Comparison of ENCODE assay signal across 16 cellular contexts in the genomic region with DNA sequence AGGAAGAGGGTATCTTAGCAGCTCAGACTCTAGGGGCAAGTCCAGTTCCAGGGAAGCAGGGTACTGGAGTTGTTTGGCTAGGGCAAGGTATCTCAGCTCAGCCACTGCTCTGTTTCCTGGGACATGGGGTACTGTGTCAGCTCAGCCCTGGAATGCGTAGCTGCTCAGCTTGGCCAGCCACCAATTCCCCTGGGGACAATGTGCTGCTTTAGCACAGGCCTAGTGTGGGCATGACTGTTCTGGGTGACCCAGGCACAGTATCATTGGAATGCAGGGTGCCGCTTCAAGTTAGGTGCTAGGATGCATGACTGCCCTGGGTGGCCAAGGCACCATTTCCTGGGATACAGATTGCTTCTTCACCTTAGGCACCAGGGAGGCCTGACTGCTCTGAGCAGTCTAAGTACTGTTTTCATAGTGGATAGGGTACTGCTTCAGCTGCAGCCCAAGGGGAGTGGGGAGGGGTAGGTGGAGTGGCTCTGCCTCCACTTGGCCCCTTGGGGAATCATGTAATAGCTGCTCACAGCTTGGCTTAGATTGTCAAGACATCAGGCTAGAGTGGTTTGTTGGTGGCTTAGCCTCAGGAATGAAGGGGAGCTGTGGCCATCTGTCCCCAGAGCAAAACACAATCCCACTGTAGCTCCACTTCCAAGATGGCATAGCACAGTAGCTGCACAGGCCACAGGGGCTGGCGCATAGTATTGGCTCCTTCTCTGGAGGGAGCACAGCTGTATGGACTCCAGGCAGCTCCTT. TPM values are rescaled to one million over a fixed set of nuclear protein-coding genes. Genes with fewer than 3 reads are reported as not detected.
DNase-seq lines count a peak whose midpoint lies in the region; ATAC-seq and TF ChIP-seq lines count a peak whose summit lies in the region.
"Had no signal": no experiment of that assay in that cellular context is flagged by ENCODE, and none has a peak within 500 bp of the region (broad histone marks: within the 10 kb centered on the region; RNA-seq: fewer than 3 reads in every experiment).

No MANE protein-coding gene starts in this region.

- no peak for ATAC-seq in HG03439 (IDR thresholded peaks at IDR 0.05; ENCODE audit: unreplicated experiment)

- H3K4me3 ChIP-seq in left ventricle myocardium inferior: no peak overlapping the region
- H3K4me3 ChIP-seq in esophagus squamous epithelium: no peak overlapping the region
- H3K4me3 ChIP-seq: lower lobe of right lung had no signal

- no peaks in the 10 kb centered on the region for H3K27me3 ChIP-seq in left ventricle myocardium inferior (ENCODE audit: low read depth)
- no peaks in the 10 kb centered on the region for H3K27me3 ChIP-seq in esophagus squamous epithelium

- TF ChIP-seq POLR2A in esophagus squamous epithelium (IDR thresholded peaks at IDR 0.05): no peak

- WGBS in esophagus squamous epithelium, 2 donors: no CpG with 5 or more reads among the region's 3 CpGs

- DNase-seq in EL (peak; percentile 70), left ventricle myocardium inferior (peak; percentile 78), renal cortical epithelial cell (ENCODE audit: low read depth) (peak; percentile 86), SKM-1 treated with dmso at 0.1 percent for 144 hours (lab: John Stamatoyannopoulos, UW; ENCODE audit: unreplicated experiment) (no peak), MV-4-11 (lab: John Stamatoyannopoulos, UW) (no peak), esophagus squamous epithelium (lab: John Stamatoyannopoulos, UW) (no peak)
- DNase-seq: activated CD4-positive, CD25-positive, alpha-beta regulatory T cell; CD4-positive, CD25-positive, alpha-beta regulatory T cell; foreskin melanocyte; H7; KG1; lower lobe of right lung; NCI-H2227 treated with DMSO at 0.1 percent for 48 hours had no signal

- no peak for TF ChIP-seq CTCF in left ventricle myocardium inferior (IDR thresholded peaks at IDR 0.05; ENCODE audit: borderline replicate concordance)
- no peak for TF ChIP-seq CTCF in esophagus squamous epithelium (IDR thresholded peaks at IDR 0.05)

- H3K36me3 ChIP-seq in left ventricle myocardium inferior (peaks cover 91% of the 10 kb centered on the region), esophagus squamous epithelium (peaks cover 41 to 100% (median 45%) of the 10 kb centered on the region in 3 donors)

- peak overlapping the region; percentile 93 for H3K27ac ChIP-seq in angular gyrus (ENCODE audit: low read depth, low read length)
- peak overlapping the region; percentile 90 for H3K27ac ChIP-seq in left ventricle myocardium inferior (replicated peaks)
- H3K27ac ChIP-seq in esophagus squamous epithelium: no peak overlapping the region
- H3K27ac ChIP-seq: lower lobe of right lung had no signal

- H3K4me1 ChIP-seq in left ventricle myocardium inferior (peaks cover 34% of the 10 kb centered on the region), esophagus squamous epithelium (peaks cover 0 to 11% (median 0%) of the 10 kb centered on the region in 3 donors)
- H3K4me1 ChIP-seq: lower lobe of right lung had no signal

- intact Hi-C loops in left ventricle myocardium inferior (cut with micrococcal nuclease): no loop called here
- intact Hi-C loops in esophagus squamous epithelium (cut with DNase I): no loop called here

- peaks cover 18% of the 10 kb centered on the region for H3K9me3 ChIP-seq in left ventricle myocardium inferior (replicated peaks)
- H3K9me3 ChIP-seq in esophagus squamous epithelium: peaks cover 0 to 6% (median 0%) of the 10 kb centered on the region in 3 donors

RNA-seq across cellular contexts. Expression of a gene that starts 36.0 kb away (rescaled TPM):
- 40.9 TPM for total RNA-seq in left ventricle myocardium inferior
- total RNA-seq in renal cortical epithelial cell: 7.1 and 23.8 TPM in 2 replicates
- 10 to 100 TPM; 12.6 to 34.7 (median 15.4) TPM for total RNA-seq in esophagus squamous epithelium

RNA-seq across cellular contexts. Expression of a gene that starts 46.6 kb away (rescaled TPM):
- 2,538 TPM for total RNA-seq in left ventricle myocardium inferior
- total RNA-seq in renal cortical epithelial cell: not detected in 2 replicates
- under 1 TPM in 1 of 4 donors, not detected in 3; 0.08 TPM for total RNA-seq in esophagus squamous epithelium
- total RNA-seq: activated T-helper 1 cell treated with anti-CD3 and anti-CD28 coated beads, Interleukin-12 subunit alpha, Interleukin-12 subunit beta, Interleukin-2, Interleukin-4 antibody, amounts not matched to agents 30 ng/mL and 10 ng/mL and 1 ng/mL, durations not matched to agents 14 hours and 24 hours and 36 hours; CD4-positive, CD25-positive, alpha-beta regulatory T cell; H7 had no signal

RNA-seq across cellular contexts. Expression of a gene that starts 48.1 kb away (rescaled TPM):
- total RNA-seq in left ventricle myocardium inferior (11.7 TPM), renal cortical epithelial cell (14.2 and 17.3 TPM in 2 replicates), esophagus squamous epithelium (10 to 100 TPM in 2 of 4 donors, 1 to 10 TPM in 2; 2.4 to 24.8 (median 12.5) TPM)

RNA-seq across cellular contexts. Expression of a gene that starts 57.3 kb away (rescaled TPM):
- total RNA-seq in left ventricle myocardium inferior: 17.7 TPM
- 38.0 and 40.5 TPM in 2 replicates for total RNA-seq in renal cortical epithelial cell
- 10 to 100 TPM; 20.4 to 38.0 (median 26.5) TPM for total RNA-seq in esophagus squamous epithelium

Comparison
In these comparisons a context has a peak if more than half of its experiments do, and no peak if none do; other contexts are left out.
1. DNase-seq: peak in EL (single experiment), left ventricle myocardium inferior (single experiment) and renal cortical epithelial cell (single experiment); none in SKM-1 treated with dmso at 0.1 percent for 144 hours (single experiment), MV-4-11 (single experiment) and esophagus squamous epithelium (single experiment).
2. H3K27ac ChIP-seq: peak in angular gyrus (single experiment) and left ventricle myocardium inferior (single experiment); none in esophagus squamous epithelium (0 of 4).
3. RNA of a gene that starts 46.6 kb away (total RNA-seq): 2,538 TPM in left ventricle myocardium inferior (single experiment); not detected in renal cortical epithelial cell and 0.08 TPM in esophagus squamous epithelium; every median in the first group is over 1,000 times any median in the second.